20 cellular contexts compared by ENCODE assay signal in the genomic region with DNA sequence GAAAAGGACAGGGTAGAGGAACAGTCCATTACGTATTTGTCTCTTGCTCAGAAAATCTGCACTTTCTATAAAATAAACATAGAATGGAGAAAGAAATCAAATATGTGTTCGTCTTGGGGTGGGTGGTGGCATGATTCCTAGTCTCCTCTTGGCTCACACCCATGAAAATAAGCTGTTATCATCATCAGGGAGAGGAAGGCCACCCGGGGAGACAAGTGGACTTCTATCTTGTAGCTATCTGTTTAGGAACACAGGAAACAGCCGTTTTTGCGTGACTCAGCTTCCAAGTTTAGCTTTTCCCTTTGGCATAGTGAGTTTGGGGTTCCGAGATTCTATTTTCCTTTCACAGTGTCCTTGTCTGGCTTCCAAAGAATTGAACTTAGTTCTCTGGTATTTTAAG.
DNase-seq lines count a peak whose midpoint lies in the region; ATAC-seq, FAIRE-seq and TF ChIP-seq lines count a peak whose summit lies in the region.
"Had no signal": no experiment of that assay in that cellular context is flagged by ENCODE, and none has a peak within 500 bp of the region (broad histone marks: within the 10 kb centered on the region; RNA-seq: fewer than 3 reads in every experiment).

No MANE protein-coding gene starts in this region.

- 44 to 50% methylated on average over 6 of the region's 6 CpGs for WGBS in pancreas, 2 donors

- TF ChIP-seq CTCF in A673 (conservative IDR thresholded peaks at IDR 0.05; ENCODE audit: low read depth, low read length) (no peak), neural crest cell (conservative IDR thresholded peaks at IDR 0.05) (no peak), pancreas (IDR thresholded peaks at IDR 0.05) (no peak)

- peak overlapping the region; percentile 93 for H3K27ac Mint-ChIP-seq in neural crest cell (ENCODE audit: unreplicated experiment)
- H3K27ac Mint-ChIP-seq: HFFc6 had no signal

- CTCF ChIA-PET in A673 (lab: Charles Lee), result interaction anchor here (0.5 kb wide), 1 partner anchor 1051 kb away, joined by 6 read pairs; no protein-coding TSS in a partner anchor

- peaks cover 8% of the 10 kb centered on the region for H3K9me3 Mint-ChIP-seq in neural crest cell

- no peak overlapping the region for H3K4me3 Mint-ChIP-seq in neural crest cell
- H3K4me3 Mint-ChIP-seq: CD4-positive, alpha-beta memory T cell; H9; HFFc6 had no signal

- H3K27me3 Mint-ChIP-seq in neural crest cell (ENCODE audit: low read depth), result peaks cover 10% of the 10 kb centered on the region

- no peaks in the 10 kb centered on the region for H3K36me3 Mint-ChIP-seq in neural crest cell (ENCODE audit: low read depth)
- H3K36me3 Mint-ChIP-seq: CD4-positive, alpha-beta memory T cell had no signal

- H3K4me3 ChIP-seq in A673 (ENCODE audit: low read depth, low read length, poor library complexity, severe bottlenecking) (no peak overlapping the region), pancreas (no peak overlapping the region)
- no peak overlapping the region for H3K4me3 ChIP-seq in effector memory CD4-positive, alpha-beta T cell (ENCODE audit: insufficient read depth, low read depth, low read length, poor library complexity, severe bottlenecking)
- H3K4me3 ChIP-seq: BLaER1 treated with 17β-estradiol and CSF1 and Interleukin-3, amounts not matched to agents 10 nM and 100 nM; GM23248 had no signal

- intact Hi-C loops in A673 (cut with micrococcal nuclease; ENCODE audit: unreplicated experiment) (loop anchor here (10.0 kb wide), 1 partner anchor 396 kb away; no protein-coding TSS in a partner anchor), pancreas (cut with DNase I) (no loop called here)

- H3K4me1 ChIP-seq in A673 (ENCODE audit: insufficient read depth, low read length, poor library complexity, severe bottlenecking) (peaks cover 54% of the 10 kb centered on the region), pancreas (no peaks in the 10 kb centered on the region)
- H3K4me1 ChIP-seq in effector memory CD4-positive, alpha-beta T cell (ENCODE audit: control insufficient read depth, insufficient read depth, low read length, poor library complexity, severe bottlenecking), result no peaks in the 10 kb centered on the region

- H3K36me3 ChIP-seq in A673 (ENCODE audit: insufficient read depth, low read length, poor library complexity, severe bottlenecking) (no peaks in the 10 kb centered on the region), pancreas (no peaks in the 10 kb centered on the region)
- H3K36me3 ChIP-seq in effector memory CD4-positive, alpha-beta T cell (ENCODE audit: control insufficient read depth, insufficient read depth, low read length), result no peaks in the 10 kb centered on the region

- H3K27ac ChIP-seq in A673 (ENCODE audit: low read depth, low read length, poor library complexity, severe bottlenecking) (peak overlapping the region; percentile 84), pancreas (no peak overlapping the region)
- H3K27ac ChIP-seq in effector memory CD4-positive, alpha-beta T cell (ENCODE audit: insufficient read depth, low read length, poor library complexity, severe bottlenecking), result no peak overlapping the region
- H3K27ac ChIP-seq: BLaER1 treated with 17β-estradiol and CSF1 and Interleukin-3, amounts not matched to agents 10 nM and 100 nM; GM23248 had no signal

- H3K4me1 Mint-ChIP-seq in neural crest cell, result peaks cover 7% of the 10 kb centered on the region
- H3K4me1 Mint-ChIP-seq: CD4-positive, alpha-beta memory T cell had no signal

- no peaks in the 10 kb centered on the region for H3K27me3 ChIP-seq in A673 (replicated peaks; ENCODE audit: insufficient read depth, low read depth, low read length, poor library complexity)
- no peaks in the 10 kb centered on the region for H3K27me3 ChIP-seq in pancreas
- no peaks in the 10 kb centered on the region for H3K27me3 ChIP-seq in effector memory CD4-positive, alpha-beta T cell (replicated peaks; ENCODE audit: control insufficient read depth, insufficient read depth, low read length, poor library complexity, severe bottlenecking)

- no peak for FAIRE-seq in pancreas (lab: Jason Lieb, UNC)
- FAIRE-seq: G401.6, GM12892 had no signal

- peak; percentile 93 for DNase-seq in A673 (ENCODE audit: low spot score)
- DNase-seq in Daoy (ENCODE audit: low read depth), result peak; percentile 46
- DNase-seq in dermis blood vessel endothelial cell, result peak; percentile 20
- DNase-seq in neural crest cell (ENCODE audit: low read depth, low spot score), result no peak
- DNase-seq in NOMO-1 (lab: John Stamatoyannopoulos, UW; ENCODE audit: unreplicated experiment in 2 of 2), result no peak
- no peak for DNase-seq in pancreas
- DNase-seq in effector memory CD4-positive, alpha-beta T cell, result no peak
- DNase-seq: CD4-positive, alpha-beta memory T cell; DND-41; GM23248; H9; HFFc6; Kasumi-1; NCI-H187; NCI-H446 treated with DMSO at 0.1 percent for 48 hours; NCI-H526 treated with DMSO at 0.1 percent for 48 hours had no signal

- POLR2A ChIA-PET in A673 (lab: Charles Lee; ENCODE audit: low non-redundant PET), result no interaction called here

- H3K9me3 ChIP-seq in A673 (ENCODE audit: low read depth, low read length, poor library complexity, severe bottlenecking), result no peaks in the 10 kb centered on the region
- no peaks in the 10 kb centered on the region for H3K9me3 ChIP-seq in pancreas
- peaks cover 3% of the 10 kb centered on the region for H3K9me3 ChIP-seq in effector memory CD4-positive, alpha-beta T cell (ENCODE audit: control insufficient read depth, low read length)

- ATAC-seq in pancreas, result no peak
- ATAC-seq: Panc1 had no signal

- BruUV-seq in A673 (replicated peaks; lab: Mats Ljungman, UMichigan), result no TSS peak

Comparison
In these comparisons a context has a peak if more than half of its experiments do, and no peak if none do; other contexts are left out.
1. DNase-seq: peak in A673 (single experiment), Daoy (single experiment) and dermis blood vessel endothelial cell (single experiment); none in neural crest cell (single experiment), NOMO-1 (0 of 2), pancreas (0 of 6) and effector memory CD4-positive, alpha-beta T cell (0 of 3).